22 cellular contexts compared by ENCODE assay signal in the genomic region with DNA sequence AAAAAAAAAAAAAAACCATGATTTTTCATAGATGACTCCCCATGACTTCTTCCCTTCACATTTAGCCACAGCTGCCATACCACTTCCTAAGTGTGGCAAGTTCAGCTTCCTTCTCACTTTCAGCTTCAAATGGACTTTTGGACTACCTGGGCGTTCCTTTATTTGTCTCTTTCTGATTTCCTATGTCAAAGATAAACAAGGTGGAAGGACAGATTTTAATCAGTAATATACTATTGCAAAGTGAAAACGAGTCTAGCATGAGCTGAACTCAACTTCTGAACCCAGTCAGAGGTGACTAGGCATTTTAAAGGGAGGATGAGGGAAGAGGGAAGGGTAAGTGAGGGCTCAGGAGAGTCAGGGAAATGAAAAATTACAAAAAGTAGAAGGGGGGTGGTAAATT. TPM values are rescaled to one million over a fixed set of nuclear protein-coding genes. Genes with fewer than 3 reads are reported as not detected.
DNase-seq lines count a peak whose midpoint lies in the region; ATAC-seq and TF ChIP-seq lines count a peak whose summit lies in the region.
"Had no signal": no experiment of that assay in that cellular context is flagged by ENCODE, and none has a peak within 500 bp of the region (broad histone marks: within the 10 kb centered on the region; RNA-seq: fewer than 3 reads in every experiment).

No MANE protein-coding gene starts in this region.

- no peak overlapping the region for H2AFZ ChIP-seq in hepatocyte
- H2AFZ ChIP-seq: GM23338, neural progenitor cell had no signal

- no peaks in the 10 kb centered on the region for H3K79me2 ChIP-seq in hepatocyte

- H3K27ac Mint-ChIP-seq in type B pancreatic cell: peak overlapping the region; percentile 20
- H3K27ac Mint-ChIP-seq: activated naive CD4-positive, alpha-beta T cell treated with anti-CD3 and anti-CD28 coated beads, Interleukin-2, amount 50 U/mL, for 24 hours; activated T-helper 1 cell treated with anti-CD3 and anti-CD28 coated beads, Interleukin-12 subunit alpha, Interleukin-12 subunit beta, Interleukin-2, Interleukin-4 antibody, amounts not matched to agents 30 ng/mL and 10 ng/mL and 1 ng/mL, durations not matched to agents 14 hours and 24 hours and 36 hours; GM23338; neural progenitor cell; stimulated activated effector memory CD8-positive, alpha-beta T cell treated with anti-CD3 and anti-CD28 coated beads, Interleukin-12 subunit alpha, Interleukin-12 subunit beta, amount 100 ng/mL, for 72 hours had no signal

- H3K4me1 ChIP-seq in hepatocyte (ENCODE audit: insufficient read depth) (no peaks in the 10 kb centered on the region), HAP-1 (no peaks in the 10 kb centered on the region)
- H3K4me1 ChIP-seq: ascending aorta, neural progenitor cell, prostate gland, vagina had no signal

- no peaks in the 10 kb centered on the region for H3K9me2 ChIP-seq in hepatocyte (replicated peaks; ENCODE audit: insufficient read depth)

- H3K4me3 ChIP-seq in HL-60 (replicated peaks; ENCODE audit: insufficient read depth, low read length) (no peak overlapping the region), hepatocyte (no peak overlapping the region), HAP-1 (no peak overlapping the region)
- H3K4me3 ChIP-seq: ascending aorta, GM23338, neural progenitor cell, prostate gland, vagina had no signal

- H3K9me3 ChIP-seq in hepatocyte (ENCODE audit: low read depth) (no peaks in the 10 kb centered on the region), HAP-1 (no peaks in the 10 kb centered on the region; the same call in 1 of the 2 replicates)
- H3K9me3 ChIP-seq: ascending aorta, prostate gland, vagina had no signal

- peaks cover 15% of the 10 kb centered on the region for H3K9me3 Mint-ChIP-seq in type B pancreatic cell
- H3K9me3 Mint-ChIP-seq: activated naive CD4-positive, alpha-beta T cell treated with anti-CD3 and anti-CD28 coated beads, Interleukin-2, amount 50 U/mL, for 24 hours; stimulated activated effector memory CD8-positive, alpha-beta T cell treated with anti-CD3 and anti-CD28 coated beads, Interleukin-12 subunit alpha, Interleukin-12 subunit beta, amount 100 ng/mL, for 72 hours had no signal

- no peaks in the 10 kb centered on the region for H3K27me3 ChIP-seq in HL-60 (ENCODE audit: insufficient read depth, poor library complexity, severe bottlenecking)
- H3K27me3 ChIP-seq in hepatocyte: no peaks in the 10 kb centered on the region
- H3K27me3 ChIP-seq in HAP-1 (ENCODE audit: low read depth): no peaks in the 10 kb centered on the region
- H3K27me3 ChIP-seq: ascending aorta, neural progenitor cell, vagina had no signal

- TF ChIP-seq CTCF in HL-60 (IDR thresholded peaks at IDR 0.05; ENCODE audit: insufficient read depth, low read length) (no peak), hepatocyte (IDR thresholded peaks at IDR 0.05; ENCODE audit: poor library complexity) (no peak), type B pancreatic cell (conservative IDR thresholded peaks at IDR 0.05) (no peak), RWPE1 (conservative IDR thresholded peaks at IDR 0.05; ENCODE audit: low read depth) (no peak)

- H3K4me2 ChIP-seq in hepatocyte: peak overlapping the region; percentile 11
- H3K4me2 ChIP-seq: GM23338, neural progenitor cell had no signal

- H3K4me3 Mint-ChIP-seq in type B pancreatic cell: no peak overlapping the region
- H3K4me3 Mint-ChIP-seq: activated naive CD4-positive, alpha-beta T cell treated with anti-CD3 and anti-CD28 coated beads, Interleukin-2, amount 50 U/mL, for 24 hours; activated T-helper 1 cell treated with anti-CD3 and anti-CD28 coated beads, Interleukin-12 subunit alpha, Interleukin-12 subunit beta, Interleukin-2, Interleukin-4 antibody, amounts not matched to agents 30 ng/mL and 10 ng/mL and 1 ng/mL, durations not matched to agents 14 hours and 24 hours and 36 hours; GM23338; neural progenitor cell; stimulated activated effector memory CD8-positive, alpha-beta T cell treated with anti-CD3 and anti-CD28 coated beads, Interleukin-12 subunit alpha, Interleukin-12 subunit beta, amount 100 ng/mL, for 72 hours had no signal

- WGBS in hepatocyte (ENCODE audit: low lambda C conversion rate, missing lambda C conversion rate): 29% methylated on average over 2 of the region's 2 CpGs

- H3K36me3 ChIP-seq in hepatocyte (replicated peaks; ENCODE audit: insufficient read depth, low read depth): no peaks in the 10 kb centered on the region
- H3K36me3 ChIP-seq in HAP-1 (replicated peaks): no peaks in the 10 kb centered on the region
- H3K36me3 ChIP-seq: ascending aorta, neural progenitor cell, prostate gland, vagina had no signal

- no peaks in the 10 kb centered on the region for H3K36me3 Mint-ChIP-seq in type B pancreatic cell
- H3K36me3 Mint-ChIP-seq: activated naive CD4-positive, alpha-beta T cell treated with anti-CD3 and anti-CD28 coated beads, Interleukin-2, amount 50 U/mL, for 24 hours; neural progenitor cell; stimulated activated effector memory CD8-positive, alpha-beta T cell treated with anti-CD3 and anti-CD28 coated beads, Interleukin-12 subunit alpha, Interleukin-12 subunit beta, amount 100 ng/mL, for 72 hours had no signal

- ATAC-seq in HG02981 (IDR thresholded peaks at IDR 0.05; ENCODE audit: unreplicated experiment): no peak
- ATAC-seq: GM23338; left ventricle myocardium superior; stimulated activated effector memory CD8-positive, alpha-beta T cell treated with anti-CD3 and anti-CD28 coated beads, Interleukin-12 subunit alpha, Interleukin-12 subunit beta, amount 100 ng/mL, for 72 hours had no signal

- no peaks in the 10 kb centered on the region for H3K4me1 Mint-ChIP-seq in type B pancreatic cell (ENCODE audit: unreplicated experiment)
- H3K4me1 Mint-ChIP-seq: activated naive CD4-positive, alpha-beta T cell treated with anti-CD3 and anti-CD28 coated beads, Interleukin-2, amount 50 U/mL, for 24 hours; GM23338; neural progenitor cell; stimulated activated effector memory CD8-positive, alpha-beta T cell treated with anti-CD3 and anti-CD28 coated beads, Interleukin-12 subunit alpha, Interleukin-12 subunit beta, amount 100 ng/mL, for 72 hours had no signal

- DNase-seq in HL-60 (ENCODE audit: low read depth in 1 of 2, low spot score in 1 of 2) (peak in 1 of 2 experiments; percentile 70), NOMO-1 treated with dmso at 0.1 percent for 144 hours (lab: John Stamatoyannopoulos, UW; ENCODE audit: unreplicated experiment) (peak; percentile 19), hepatocyte (ENCODE audit: low spot score) (peak; percentile 57), type B pancreatic cell (ENCODE audit: extremely low spot score, unreplicated experiment) (no peak), HAP-1 (ENCODE audit: low spot score in 2 of 2) (no peak), RWPE1 (ENCODE audit: low spot score) (no peak)
- DNase-seq: caudate nucleus; left ventricle myocardium superior; NCI-H1436 treated with DMSO at 0.1 percent for 48 hours; NCI-H526; Right ventricle myocardium superior; stimulated activated CD4-positive, alpha-beta T cell treated with anti-CD3 and anti-CD28 coated beads, Interleukin-1b, Interleukin-23, amount 100 ng/mL, for 48 hours had no signal

- in situ Hi-C loops in HAP-1 (cut with MboI; ENCODE audit: low sequenced_read_pairs): no loop called here

- no peaks in the 10 kb centered on the region for H4K20me1 ChIP-seq in hepatocyte (ENCODE audit: insufficient read depth, poor library complexity, severe bottlenecking)

- POLR2A ChIA-PET in RWPE1 (lab: Yijun Ruan, JAX; ENCODE audit: low non-redundant PET): no interaction called here

- H3K27ac ChIP-seq in HL-60 (replicated peaks): peak overlapping the region; percentile 31; the same call in 1 of the 2 replicates
- H3K27ac ChIP-seq in hepatocyte: peak overlapping the region; percentile 28
- no peak overlapping the region for H3K27ac ChIP-seq in RWPE1
- H3K27ac ChIP-seq: ascending aorta, epithelial cell of prostate, neural progenitor cell, prostate gland, vagina had no signal

- H3K27me3 Mint-ChIP-seq in type B pancreatic cell: peaks cover 7% of the 10 kb centered on the region

- CTCF ChIA-PET in RWPE1 (lab: Yijun Ruan, JAX): interaction anchor here (0.9 kb wide), 1 partner anchor 150 kb away, joined by 3 read pairs; no protein-coding TSS in a partner anchor

RNA-seq across cellular contexts. Expression of a gene that starts 14.4 kb away (rescaled TPM):
- total RNA-seq in hepatocyte (44.2 and 47.6 TPM in 2 replicates), type B pancreatic cell (ENCODE audit: low replicate concordance) (18.1 and 34.1 TPM in 2 replicates)
- polyA plus RNA-seq in hepatocyte: 39.3 and 44.8 TPM in 2 replicates

Comparison
In these comparisons a context has a peak if more than half of its experiments do, and no peak if none do; other contexts are left out.
1. DNase-seq: peak in NOMO-1 treated with dmso at 0.1 percent for 144 hours (single experiment) and hepatocyte (single experiment); none in type B pancreatic cell (single experiment), HAP-1 (0 of 2) and RWPE1 (single experiment).